Comparison of ENCODE assay signal across 15 cellular contexts in the genomic region with DNA sequence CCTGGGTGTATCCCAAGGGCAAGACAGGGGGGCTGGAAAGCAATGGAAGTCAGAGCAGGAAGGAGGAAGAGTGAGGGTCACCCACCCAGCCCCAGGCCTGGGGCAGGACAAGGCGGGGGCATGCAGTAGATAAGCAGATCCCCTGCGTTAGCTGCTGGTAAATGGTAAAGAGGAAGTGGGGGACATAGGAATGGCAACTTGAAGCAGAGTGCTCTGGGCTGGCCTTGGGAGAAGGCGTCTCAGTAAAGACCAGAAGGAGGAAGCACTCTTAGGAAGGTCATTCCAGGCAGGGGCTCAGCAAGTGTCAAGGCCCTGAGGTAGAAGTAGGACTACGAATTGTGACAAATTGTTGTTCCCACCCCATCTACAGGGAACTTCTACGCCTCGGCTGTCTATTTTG. TPM values are rescaled to one million over a fixed set of nuclear protein-coding genes. Genes with fewer than 3 reads are reported as not detected.
"Had no signal": no experiment of that assay in that cellular context is flagged by ENCODE, and none has a peak within 500 bp of the region (broad histone marks: within the 10 kb centered on the region; RNA-seq: fewer than 3 reads in every experiment).

No MANE protein-coding gene starts in this region.

- H3K9me3 ChIP-seq: body of pancreas, gastroesophageal sphincter, sigmoid colon, suprapubic skin had no signal

- ATAC-seq: activated T-helper 17 cell treated with anti-CD3 and anti-CD28 coated beads, Interleukin-2, amount 50 U/mL, for 72 hours; body of pancreas; gastroesophageal sphincter; left ventricle myocardium superior; stimulated activated naive CD8-positive, alpha-beta T cell treated with anti-CD3 and anti-CD28 coated beads, Interleukin-15, Interleukin-2, amounts not matched to agents 100 U/mL and 50 U/mL, for 24 hours had no signal

- DNase-seq: activated CD4-positive, alpha-beta T cell treated with anti-CD3 and anti-CD28 coated beads for 4 hours; activated naive CD4-positive, alpha-beta T cell treated with anti-CD3 and anti-CD28 coated beads for 36 hours; amniotic stem cell; body of pancreas; central memory CD4-positive, alpha-beta T cell; cortex of kidney; left ventricle myocardium superior; sigmoid colon; stimulated activated CD4-positive, alpha-beta T cell treated with anti-CD3 and anti-CD28 coated beads, Interleukin-2, amount 100 ng/mL, for 24 hours; stimulated activated naive CD8-positive, alpha-beta T cell treated with anti-CD3 and anti-CD28 coated beads, Interleukin-15, Interleukin-2, amounts not matched to agents 100 U/mL and 50 U/mL, for 24 hours had no signal

- H3K27me3 Mint-ChIP-seq: activated T-helper 17 cell treated with anti-CD3 and anti-CD28 coated beads, Interleukin-2, amount 50 U/mL, for 72 hours had no signal

- H3K4me3 Mint-ChIP-seq: activated naive CD4-positive, alpha-beta T cell treated with anti-CD3 and anti-CD28 coated beads for 36 hours; activated T-helper 17 cell treated with anti-CD3 and anti-CD28 coated beads, Interleukin-2, amount 50 U/mL, for 72 hours had no signal

- H3K4me1 Mint-ChIP-seq: activated T-helper 17 cell treated with anti-CD3 and anti-CD28 coated beads, Interleukin-2, amount 50 U/mL, for 72 hours had no signal

- H3K27ac Mint-ChIP-seq: activated naive CD4-positive, alpha-beta T cell treated with anti-CD3 and anti-CD28 coated beads for 36 hours; activated T-helper 17 cell treated with anti-CD3 and anti-CD28 coated beads, Interleukin-2, amount 50 U/mL, for 72 hours had no signal

- H3K4me3 ChIP-seq: body of pancreas, gastroesophageal sphincter, sigmoid colon, suprapubic skin had no signal

- H3K4me1 ChIP-seq: body of pancreas, gastroesophageal sphincter had no signal

- H3K27ac ChIP-seq: body of pancreas, gastroesophageal sphincter, sigmoid colon, suprapubic skin had no signal

- H3K9me3 Mint-ChIP-seq: activated naive CD4-positive, alpha-beta T cell treated with anti-CD3 and anti-CD28 coated beads for 36 hours; activated T-helper 17 cell treated with anti-CD3 and anti-CD28 coated beads, Interleukin-2, amount 50 U/mL, for 72 hours had no signal

- H3K27me3 ChIP-seq: body of pancreas, gastroesophageal sphincter, sigmoid colon, suprapubic skin had no signal

RNA-seq across cellular contexts. Expression of a gene that starts 40.1 kb away (rescaled TPM):
- total RNA-seq: osteocyte had no signal
- polyA plus RNA-seq: neural cell had no signal
